Comparison of ENCODE assay signal across 8 cellular contexts in genomic region chr7:5693529-5693928, GRCh38.
DNase-seq lines count a peak whose midpoint lies in the region; ATAC-seq, FAIRE-seq and TF ChIP-seq lines count a peak whose summit lies in the region.

No MANE protein-coding gene starts in this region.

- 0 out of 2 replicates have a peak, but pooled peaks cover 5% of the 10 kb centered on the region for H4K20me1 ChIP-seq in DOHH2 (ENCODE audit: control insufficient read depth, insufficient read depth, low read depth, low read length)
- H4K20me1 ChIP-seq in IMR-90 (ENCODE audit: insufficient read depth, low read length) = peaks cover 15% of the 10 kb centered on the region

- H2BK15ac ChIP-seq in IMR-90 (ENCODE audit: low read depth, low read length) = peak overlapping the region; percentile 96

- H3K9me3 ChIP-seq in DOHH2 (ENCODE audit: control insufficient read depth, insufficient read depth, low read length) (no peaks in the 10 kb centered on the region), IMR-90 (ENCODE audit: control insufficient read depth, insufficient read depth, low read length) (no peaks in the 10 kb centered on the region), kidney (ENCODE audit: control insufficient read depth in 1 of 2, low read length in 2 of 2) (no peaks in the 10 kb centered on the region), testis (no peaks in the 10 kb centered on the region)

- peak overlapping the region; percentile 100 for H2BK5ac ChIP-seq in IMR-90 (ENCODE audit: low read depth, low read length, poor library complexity, severe bottlenecking)

- peak overlapping the region; percentile 47 for H2AK9ac ChIP-seq in IMR-90 (replicated peaks; ENCODE audit: low read depth, low read length, poor library complexity)

- H3K4me3 ChIP-seq in DOHH2 (ENCODE audit: low read length) (peak overlapping the region; percentile 67), IMR-90 (ENCODE audit: insufficient read depth, low read depth, low read length) (no peak overlapping the region; the same call in 1 of the 2 replicates), kidney (ENCODE audit: low read length in 2 of 2) (no peak overlapping the region), testis (no peak overlapping the region)

- H3K27me3 ChIP-seq in DOHH2 (ENCODE audit: control insufficient read depth, low read length) (no peaks in the 10 kb centered on the region), IMR-90 (ENCODE audit: control insufficient read depth, insufficient read depth, low read length) (no peaks in the 10 kb centered on the region), testis (no peaks in the 10 kb centered on the region)

- peaks cover 12% of the 10 kb centered on the region for H3F3A ChIP-seq in DOHH2 (ENCODE audit: control insufficient read depth, insufficient read depth)

- intact Hi-C loops in IMR-90 (cut with micrococcal nuclease) = no loop called here
- intact Hi-C loops in kidney (cut with DNase I) = no loop called here
- intact Hi-C loops in testis (cut with DNase I; ENCODE audit: low total_unique reads) = no loop called here

- peak overlapping the region; percentile 93 for H2BK20ac ChIP-seq in IMR-90 (ENCODE audit: low read depth, low read length)

- no peak for FAIRE-seq in kidney (lab: Jason Lieb, UNC)

- H3K14ac ChIP-seq in IMR-90 (replicated peaks; ENCODE audit: low read depth, low read length) = peak overlapping the region; percentile 95

- peak overlapping the region; percentile 99 for H3K23ac ChIP-seq in IMR-90 (ENCODE audit: low read depth, low read length)

- peak overlapping the region; percentile 99 for H4K5ac ChIP-seq in IMR-90 (ENCODE audit: low read depth, low read length)

- no CpG with 5 or more reads among the region's 4 CpGs for WGBS in IMR-90 (ENCODE audit: extremely low coverage in 2 of 2, insufficient read length in 1 of 2), 2 experiments
- WGBS in testis, 2 donors = 58 to 64% methylated on average over 4 of the region's 4 CpGs

- H3K18ac ChIP-seq in IMR-90 (ENCODE audit: low read depth, low read length) = peak overlapping the region; percentile 97

- in situ Hi-C loops in IMR-90 (cut with MboI; ENCODE audit: low sequenced_read_pairs) = loop anchor here (25.0 kb wide), 1 partner anchor 456 kb away; no protein-coding TSS in a partner anchor

- H3K4me1 ChIP-seq in DOHH2 (ENCODE audit: control insufficient read depth, low read length) (peaks cover 72% of the 10 kb centered on the region), IMR-90 (ENCODE audit: control insufficient read depth, insufficient read depth, low read length) (peaks cover 58% of the 10 kb centered on the region), kidney (ENCODE audit: control insufficient read depth in 1 of 2, insufficient read depth in 1 of 2, low read depth in 1 of 2, low read length in 2 of 2) (peaks cover 65 to 78% of the 10 kb centered on the region in 2 donors), testis (peaks cover 83% of the 10 kb centered on the region)

- peak overlapping the region; percentile 99 for H4K91ac ChIP-seq in IMR-90 (ENCODE audit: insufficient read depth, low read depth, low read length)

- peak overlapping the region; percentile 93 for H2AK5ac ChIP-seq in IMR-90 (ENCODE audit: low read depth, low read length)

- H3K79me1 ChIP-seq in IMR-90 (ENCODE audit: low read depth in 1 of 2, low read length in 2 of 2) = peaks cover 37 to 65% of the 10 kb centered on the region in 2 experiments

- H3K4ac ChIP-seq in IMR-90 (ENCODE audit: low read depth, low read length) = peak overlapping the region; percentile 99

- dilution Hi-C loops in IMR-90 (cut with HindIII; ENCODE audit: low sequenced_read_pairs, unreplicated experiment) = no loop called here

- no peaks in the 10 kb centered on the region for H3K9me2 ChIP-seq in DOHH2 (replicated peaks; ENCODE audit: control insufficient read depth, low read length)

- H3K36me3 ChIP-seq in DOHH2 (ENCODE audit: control insufficient read depth, low read length) (peaks cover 19% of the 10 kb centered on the region), IMR-90 (ENCODE audit: control insufficient read depth, insufficient read depth, low read length) (peaks cover 4% of the 10 kb centered on the region; the same call in 1 of the 2 replicates), kidney (ENCODE audit: control insufficient read depth in 1 of 2, insufficient read depth in 2 of 2, low read length in 2 of 2) (no peaks in the 10 kb centered on the region), testis (ENCODE audit: low read depth, missing control alignments) (no peaks in the 10 kb centered on the region)

- ATAC-seq in GM19438 (IDR thresholded peaks at IDR 0.05; ENCODE audit: low read depth, unreplicated experiment) (peak; percentile 44), IMR-90 (ENCODE audit: low read depth) (peak; percentile 4; the same call in 1 of the 2 replicates)

- CTCF ChIA-PET in IMR-90 (lab: Yijun Ruan, JAX) = interaction anchor here (0.9 to 3.2 kb wide), 2 partner anchors 15 to 134 kb away, joined by 3 to 19 read pairs; no protein-coding TSS in a partner anchor

- TF ChIP-seq RAD21 in IMR-90 (IDR thresholded peaks at IDR 0.05; ENCODE audit: low read length) = no peak

- POLR2A ChIA-PET in IMR-90 (lab: Charles Lee; ENCODE audit: unreplicated experiment) = interaction anchor here (0.9 to 1.2 kb wide), 3 partner anchors 55 to 97 kb away, joined by 3 to 5 read pairs (median 3); no protein-coding TSS in a partner anchor

- H3K9me1 ChIP-seq in IMR-90 (ENCODE audit: insufficient read depth, low read length) = peaks cover 31% of the 10 kb centered on the region

- H3K27ac ChIP-seq in DOHH2 (ENCODE audit: low read depth, low read length) = peak overlapping the region; percentile 70
- H3K27ac ChIP-seq in IMR-90 (ENCODE audit: insufficient read depth, low read length) = peak overlapping the region; percentile 100
- H3K27ac ChIP-seq in kidney (ENCODE audit: low read depth in 2 of 2, low read length in 2 of 2) = peak overlapping the region; percentile 93 to 96
- H3K27ac ChIP-seq in testis = peak overlapping the region; percentile 61 to 81

- DNase-seq in IMR-90 (peak; percentile 76), amniotic epithelial cell (ENCODE audit: low read depth) (peak; percentile 78), kidney (peak; percentile 77), testis (no peak), cerebellum (ENCODE audit: low spot score) (no peak), COLO668 (lab: John Stamatoyannopoulos, UW; ENCODE audit: unreplicated experiment) (no peak)

- H3K9ac ChIP-seq in IMR-90 (ENCODE audit: low read depth, low read length) (peak overlapping the region; percentile 96), kidney (ENCODE audit: low read length in 2 of 2) (peak overlapping the region in 1 of 2 donors; percentile 42)

- H3K79me2 ChIP-seq in DOHH2 (ENCODE audit: control insufficient read depth, low read length) = peaks cover 11% of the 10 kb centered on the region

- no peak for TF ChIP-seq CTCF in DOHH2 (IDR thresholded peaks at IDR 0.05; ENCODE audit: low read depth, low read length, poor library complexity, severe bottlenecking)
- TF ChIP-seq CTCF in IMR-90 (conservative IDR thresholded peaks at IDR 0.05; ENCODE audit: low read depth, low read length) = no peak
- no peak for TF ChIP-seq CTCF in kidney (IDR thresholded peaks at IDR 0.05; ENCODE audit: borderline replicate concordance, extremely low read depth, insufficient read depth)
- no peak for TF ChIP-seq CTCF in testis (IDR thresholded peaks at IDR 0.05)

- TF ChIP-seq POLR2A in IMR-90 (IDR thresholded peaks at IDR 0.05; ENCODE audit: low read depth, low read length) (no peak; the same call in 1 of the 2 replicates), testis (IDR thresholded peaks at IDR 0.05) (no peak)

- H2AFZ ChIP-seq in IMR-90 (replicated peaks; ENCODE audit: low read length, poor library complexity) = no peak overlapping the region

- H3K4me2 ChIP-seq in DOHH2 (ENCODE audit: low read length) = peak overlapping the region; percentile 80
- peak overlapping the region; percentile 82 for H3K4me2 ChIP-seq in IMR-90 (ENCODE audit: low read depth, low read length)

- H2BK120ac ChIP-seq in IMR-90 (ENCODE audit: low read depth, low read length) = peak overlapping the region; percentile 99

- BruUV-seq in IMR-90 (replicated peaks; lab: Mats Ljungman, UMichigan) = no TSS peak

- peak overlapping the region; percentile 91 to 98 for H4K8ac ChIP-seq in IMR-90 (ENCODE audit: low read depth in 2 of 2, low read length in 2 of 2)

- H3K56ac ChIP-seq in IMR-90 (ENCODE audit: extremely low read depth, insufficient read depth, low read length) = peak overlapping the region; percentile 99

TF ChIP-seq in IMR-90, 13 proteins besides CTCF, POLR2A, EP300 and RAD21:
- TF ChIP-seq FOS (IDR thresholded peaks at IDR 0.05; ENCODE audit: low read depth, low read length) (no peak), BHLHE40 (IDR thresholded peaks at IDR 0.05; ENCODE audit: low read depth, low read length) (no peak), MAZ (IDR thresholded peaks at IDR 0.05; ENCODE audit: borderline replicate concordance, low read depth, low read length) (no peak), CEBPB (IDR thresholded peaks at IDR 0.05; ENCODE audit: low read depth, low read length) (peak; percentile 88)

Comparison
In these comparisons a context has a peak if more than half of its experiments do, and no peak if none do; other contexts are left out.
1. DNase-seq: peak in IMR-90 (single experiment), amniotic epithelial cell (single experiment) and kidney (single experiment); none in testis (single experiment), cerebellum (single experiment) and COLO668 (single experiment).
2. Peak in every context shown above with its lines, with median percentiles within 50 percentile points of each other: H3K27ac ChIP-seq.